ENCODE assay signal across 17 cellular contexts in the genomic region with DNA sequence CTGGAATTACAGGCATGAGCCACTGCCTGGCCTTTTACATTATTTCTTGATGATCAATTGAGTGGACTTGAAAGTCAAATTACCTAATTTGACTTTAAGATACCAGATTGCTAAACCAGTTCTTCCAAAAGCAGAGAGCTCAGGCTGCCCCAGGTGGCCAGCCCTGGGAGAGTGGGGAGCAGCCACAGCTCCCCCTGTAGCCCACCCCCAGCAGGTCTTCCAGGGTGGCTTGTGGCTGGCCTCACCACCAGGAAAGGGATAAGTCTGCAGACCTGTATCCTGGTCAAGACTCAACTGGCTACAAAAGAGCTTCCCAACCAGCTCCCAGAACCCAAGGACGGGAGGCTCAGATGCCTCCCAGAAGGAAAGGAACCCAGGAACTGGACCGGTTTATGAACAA. TPM values are rescaled to one million over a fixed set of nuclear protein-coding genes. Genes with fewer than 3 reads are reported as not detected.
DNase-seq lines count a peak whose midpoint lies in the region; FAIRE-seq and TF ChIP-seq lines count a peak whose summit lies in the region.
"Had no signal": no experiment of that assay in that cellular context is flagged by ENCODE, and none has a peak within 500 bp of the region (broad histone marks: within the 10 kb centered on the region; RNA-seq: fewer than 3 reads in every experiment).

No MANE protein-coding gene starts in this region.

- H2BK15ac ChIP-seq in H1 (ENCODE audit: low read length): no peak overlapping the region

- H3K27ac ChIP-seq in H1 (ENCODE audit: low read depth, low read length): no peak overlapping the region
- H3K27ac ChIP-seq in neural cell (ENCODE audit: low read length): peak overlapping the region; percentile 79
- H3K27ac ChIP-seq: C4-2B had no signal

- CTCF ChIA-PET in H1 (lab: Charles Lee; ENCODE audit: partially characterized antibody): interaction anchor here (0.6 to 1.9 kb wide), 8 partner anchors 11 to 207 kb away, joined by 3 to 7 read pairs (median 4); no protein-coding TSS in a partner anchor

- no peak for FAIRE-seq in H1 (lab: Jason Lieb, UNC)
- FAIRE-seq: A204.1, H54 had no signal

- no peaks in the 10 kb centered on the region for H3K9me2 ChIP-seq in neural cell (ENCODE audit: insufficient read depth, low read length)

- no peak overlapping the region for H4K91ac ChIP-seq in H1 (replicated peaks; ENCODE audit: insufficient read length, low read length)

- H2AK5ac ChIP-seq in H1 (ENCODE audit: low read depth, low read length): no peak overlapping the region

- no peak overlapping the region for H4K8ac ChIP-seq in H1 (ENCODE audit: extremely low read depth, insufficient read depth, low read length)

- H2BK5ac ChIP-seq in H1 (ENCODE audit: low read depth, low read length): no peak overlapping the region

- H3K4me2 ChIP-seq in H1 (ENCODE audit: insufficient read depth in 1 of 2, low read depth in 2 of 2, low read length in 2 of 2) (no peak overlapping the region), neural cell (ENCODE audit: low read length) (no peak overlapping the region)

- H3K27me3 ChIP-seq in H7 (ENCODE audit: control insufficient read depth, insufficient read depth, low read length): no peaks in the 10 kb centered on the region
- no peaks in the 10 kb centered on the region for H3K27me3 ChIP-seq in H1 (replicated peaks in 1 of 4; ENCODE audit: control insufficient read depth in 3 of 4, extremely low read depth in 1 of 4, insufficient read depth in 3 of 4, low read length in 3 of 4)
- H3K27me3 ChIP-seq in neural cell (ENCODE audit: insufficient read depth, low read depth, low read length): no peaks in the 10 kb centered on the region

- no peak overlapping the region for H3K4me3 ChIP-seq in H7 (ENCODE audit: insufficient read depth, low read depth, low read length)
- H3K4me3 ChIP-seq in H1 (ENCODE audit: extremely low read depth in 1 of 4, insufficient read depth in 2 of 4, low read depth in 3 of 4, low read length in 4 of 4): no peak overlapping the region
- H3K4me3 ChIP-seq in neural cell (ENCODE audit: low read length): no peak overlapping the region

- no peak overlapping the region for H3K23ac ChIP-seq in H1 (ENCODE audit: insufficient read length)

- POLR2A ChIA-PET in H1 (lab: Charles Lee; ENCODE audit: partially characterized antibody): interaction anchor here (1.3 to 1.7 kb wide), 2 partner anchors 14 to 24 kb away, joined by 3 to 5 read pairs; a partner anchor contains a TSS

- TF ChIP-seq POLR2A in H1 (IDR thresholded peaks at IDR 0.05; ENCODE audit: control extremely low read depth in 1 of 2, low read depth in 2 of 2, low read length in 2 of 2): no peak

- no peaks in the 10 kb centered on the region for H3K79me1 ChIP-seq in H1 (ENCODE audit: low read depth, low read length)

- H3K9ac ChIP-seq in H1 (replicated peaks in 1 of 4; ENCODE audit: extremely low read depth in 1 of 4, low read depth in 3 of 4, low read length in 3 of 4) (no peak overlapping the region), neural cell (ENCODE audit: low read length) (peak overlapping the region; percentile 51)

- peak in 2 of 3 experiments; percentile 14 to 37; a peak in 3 of 4 replicates for TF ChIP-seq CTCF in H1 (IDR thresholded peaks at IDR 0.05; ENCODE audit: control extremely low read depth in 1 of 3, insufficient read depth in 1 of 3, low read depth in 1 of 3, low read length in 3 of 3)
- TF ChIP-seq CTCF in neural cell (IDR thresholded peaks at IDR 0.05; ENCODE audit: poor library complexity, severe bottlenecking): no peak

- H4K20me1 ChIP-seq in H1 (replicated peaks in 1 of 2; ENCODE audit: control insufficient read depth in 1 of 2, insufficient read depth in 2 of 2, low read length in 2 of 2) (no peaks in the 10 kb centered on the region), neural cell (ENCODE audit: insufficient read depth) (no peaks in the 10 kb centered on the region)

- H2AFZ ChIP-seq in H1 (ENCODE audit: low read length) (peak overlapping the region; percentile 18; the same call in 1 of the 2 replicates), neural cell (ENCODE audit: low read depth, low read length) (no peak overlapping the region)

- DNase-seq in ELF-1 (ENCODE audit: low read depth, low spot score) (peak; percentile 24), H7 (peak; percentile 63), H1 (ENCODE audit: low read depth in 1 of 2, low spot score in 2 of 2) (no peak), cerebellar cortex (ENCODE audit: low spot score) (no peak), T-helper 1 cell (no peak), islet precursor cell (no peak)
- no peak for DNase-seq in central memory CD4-positive, alpha-beta T cell
- DNase-seq: AML-193; CD4-positive, alpha-beta T cell; DMS153; DMS79; GF-D8; KG1 had no signal

- H2BK120ac ChIP-seq in H1 (replicated peaks; ENCODE audit: low read depth, low read length): no peak overlapping the region

- H3K18ac ChIP-seq in H1 (ENCODE audit: extremely low read depth, low read length): no peak overlapping the region

- H3K4ac ChIP-seq in H1 (replicated peaks; ENCODE audit: insufficient read length, low read depth, low read length): no peak overlapping the region

- H3K23me2 ChIP-seq in H1 (ENCODE audit: low read depth, low read length): no peaks in the 10 kb centered on the region

- H3K79me2 ChIP-seq in H1 (ENCODE audit: control insufficient read depth in 1 of 2, insufficient read depth in 2 of 2, low read length in 2 of 2) (no peaks in the 10 kb centered on the region), neural cell (replicated peaks; ENCODE audit: insufficient read depth, low read length) (no peaks in the 10 kb centered on the region)

- H2BK12ac ChIP-seq in H1 (ENCODE audit: low read depth, low read length): no peak overlapping the region

- H4K5ac ChIP-seq in H1 (ENCODE audit: insufficient read length, low read depth, low read length): no peak overlapping the region

- no peak overlapping the region for H3K56ac ChIP-seq in H1 (replicated peaks; ENCODE audit: insufficient read length, low read depth, low read length)

- H3K4me1 ChIP-seq in H1 (replicated peaks in 1 of 4; ENCODE audit: control insufficient read depth in 3 of 4, insufficient read depth in 4 of 4, low read length in 3 of 4): peaks cover 0 to 2% (median 0%) of the 10 kb centered on the region in 4 experiments; a peak in 1 of 7 replicates

- no peak for TF ChIP-seq EP300 in H1 (IDR thresholded peaks at IDR 0.05; ENCODE audit: borderline replicate concordance in 1 of 2, low read depth in 2 of 2, low read length in 2 of 2)
- no peak for TF ChIP-seq EP300 in neural cell (conservative IDR thresholded peaks at IDR 0.05; ENCODE audit: poor library complexity, severe bottlenecking)

- H3K9me3 ChIP-seq in H1 (ENCODE audit: insufficient read depth in 2 of 2, low read depth in 1 of 2, low read length in 1 of 2) (peaks cover 0 to 9% of the 10 kb centered on the region in 2 experiments; a peak in 2 of 4 replicates), neural cell (ENCODE audit: low read length) (no peaks in the 10 kb centered on the region)

- H3K36me3 ChIP-seq in H7 (replicated peaks; ENCODE audit: control insufficient read depth, insufficient read depth, low read length) (no peaks in the 10 kb centered on the region), H1 (ENCODE audit: control insufficient read depth in 2 of 4, insufficient read depth in 4 of 4, low read length in 3 of 4) (no peaks in the 10 kb centered on the region), neural cell (ENCODE audit: insufficient read depth, low read length) (no peaks in the 10 kb centered on the region)

- H3F3A ChIP-seq in neural cell (ENCODE audit: insufficient read depth, low read length, poor library complexity, severe bottlenecking): no peaks in the 10 kb centered on the region

- WGBS in H1 (ENCODE audit: extremely low coverage in 1 of 2, insufficient coverage in 1 of 2, insufficient read length in 1 of 2, insufficient replicate concordance in 2 of 2, low coverage in 1 of 2, low lambda C conversion rate in 2 of 2, missing lambda C conversion rate in 1 of 2), 2 experiments: 82% methylated on average over 2 of the region's 2 CpGs; no CpG with 5 or more reads in 1 of the 2 experiments

- peak in 1 of 2 experiments; percentile 40; a peak in 1 of 4 replicates for TF ChIP-seq RAD21 in H1 (IDR thresholded peaks at IDR 0.05 in 1 of 2, conservative IDR thresholded peaks at IDR 0.05 in 1 of 2; ENCODE audit: low read depth in 2 of 2, low read length in 2 of 2)
- TF ChIP-seq RAD21 in neural cell (conservative IDR thresholded peaks at IDR 0.05): no peak

- no peak overlapping the region for H2BK20ac ChIP-seq in H1 (ENCODE audit: low read length)

- H3K14ac ChIP-seq in H1 (ENCODE audit: insufficient read length): no peak overlapping the region

TF ChIP-seq in H1, 55 proteins besides CTCF, POLR2A, EP300 and RAD21 (continues in another document):
- no peak for TF ChIP-seq CHD1 (IDR thresholded peaks at IDR 0.05; ENCODE audit: low read depth, low read length)

TF ChIP-seq in neural cell, 6 proteins besides CTCF, POLR2A, EP300 and RAD21 (continues in another document):
- TF ChIP-seq POLR2AphosphoS5 (IDR thresholded peaks at IDR 0.05): no peak
- no peak for TF ChIP-seq EZH2 (IDR thresholded peaks at IDR 0.05; ENCODE audit: borderline replicate concordance, insufficient read depth, low read length, poor library complexity, severe bottlenecking)
- TF ChIP-seq SMC3 (conservative IDR thresholded peaks at IDR 0.05; ENCODE audit: poor library complexity): no peak
- TF ChIP-seq TAF1 (IDR thresholded peaks at IDR 0.05; ENCODE audit: low read depth): no peak

RNA-seq across cellular contexts. Expression of a gene that starts 23.8 kb away (rescaled TPM):
- 33.7 and 50.7 TPM in 2 replicates for total RNA-seq in H7 (2014; rRNA removed; shearing (Covaris generic))
- total RNA-seq in H1 (2021; fragmentation: NEBNext Ultra II Directional; extraction: Animal tissue kit (Norgen Biotek cat#: 25700)): 79.2 and 84.2 TPM in 2 replicates
- polyA plus RNA-seq in H1 (2011; rRNA removed) (10.6 and 14.6 TPM in 2 replicates), neural cell (20.1 and 21.5 TPM in 2 replicates)
- polyA plus RNA-seq in H1 (2011; cell fraction: cytosol; rRNA removed): 27.4 TPM
- polyA plus RNA-seq in H1 (2011; cell fraction: nucleus; rRNA removed): 18.5 TPM
- polyA plus RNA-seq in H1 (2012, experiment 1 of 2): 48.4 to 56.6 TPM (median 53.9 TPM) in 4 replicates
- polyA plus RNA-seq in H1 (2012, experiment 2 of 2): 2.0 TPM
- 56.7 TPM for polyA plus RNA-seq in H1 (2013, experiment 1 of 2)
- 58.3 TPM for polyA plus RNA-seq in H1 (2013, experiment 2 of 2)
- polyA minus RNA-seq in H1 (2011; rRNA and poly(A)+ RNA removed): 20.4 and 30.1 TPM in 2 replicates
- polyA minus RNA-seq in H1 (2011; cell fraction: cytosol; rRNA and poly(A)+ RNA removed): 32.7 TPM
- polyA minus RNA-seq in H1 (2011; cell fraction: nucleus; rRNA and poly(A)+ RNA removed): 27.0 TPM
- polyA minus RNA-seq in neural cell: 66.5 and 75.4 TPM in 2 replicates

Comparison
In these comparisons a context has a peak if more than half of its experiments do, and no peak if none do; other contexts are left out.
1. DNase-seq: peak in ELF-1 (single experiment) and H7 (single experiment); none in H1 (0 of 2), cerebellar cortex (single experiment), T-helper 1 cell (0 of 5), islet precursor cell (single experiment) and central memory CD4-positive, alpha-beta T cell (single experiment).